Comparison of ENCODE assay signal across 10 cellular contexts in genomic region chr14:96962337-96962736, GRCh38.
A peak's percentile ranks its signal among the peaks of the same experiment; 100 is the strongest.
DNase-seq lines count a peak whose midpoint lies in the region; ATAC-seq, FAIRE-seq and TF ChIP-seq lines count a peak whose summit lies in the region.
"Had no signal": no experiment of that assay in that cellular context is flagged by ENCODE, and none has a peak within 500 bp of the region (broad histone marks: within the 10 kb centered on the region; RNA-seq: fewer than 3 reads in every experiment).

No MANE protein-coding gene starts in this region.

- intact Hi-C loops in activated CD4-positive, alpha-beta memory T cell treated with anti-CD3 and anti-CD28 coated beads for 36 hours (cut with micrococcal nuclease): no loop called here

- no peak overlapping the region for H3K4me3 ChIP-seq in BE2C (ENCODE audit: low read depth, low read length)
- H3K4me3 ChIP-seq: uterus had no signal

- no peaks in the 10 kb centered on the region; the same call in 1 of the 2 replicates for H3K4me1 ChIP-seq in BE2C
- H3K4me1 ChIP-seq: uterus had no signal

- H3K36me3 Mint-ChIP-seq in activated CD4-positive, alpha-beta memory T cell treated with anti-CD3 and anti-CD28 coated beads for 36 hours: peaks cover 15% of the 10 kb centered on the region
- peaks cover 9 to 22% of the 10 kb centered on the region in 2 donors for H3K36me3 Mint-ChIP-seq in naive B cell
- peaks cover 1% of the 10 kb centered on the region for H3K36me3 Mint-ChIP-seq in mesothelial cell of epicardium

- ATAC-seq in HG03378 (IDR thresholded peaks at IDR 0.05; ENCODE audit: unreplicated experiment) (peak; percentile 53), naive B cell (ENCODE audit: low read depth in 2 of 2) (peak; percentile 94), GM18868 (IDR thresholded peaks at IDR 0.05; ENCODE audit: unreplicated experiment) (no peak)

- H3K4me3 Mint-ChIP-seq in activated CD4-positive, alpha-beta memory T cell treated with anti-CD3 and anti-CD28 coated beads for 36 hours: no peak overlapping the region
- H3K4me3 Mint-ChIP-seq in naive B cell (peak overlapping the region; percentile 28 to 90 (median 72)), mesothelial cell of epicardium (no peak overlapping the region)

- FAIRE-seq in GM18507 (lab: Jason Lieb, UNC): peak; percentile 76

- peaks cover 47% of the 10 kb centered on the region for H3K4me1 Mint-ChIP-seq in activated CD4-positive, alpha-beta memory T cell treated with anti-CD3 and anti-CD28 coated beads for 36 hours (ENCODE audit: low read depth)
- peaks cover 40 to 66% (median 57%) of the 10 kb centered on the region in 3 donors for H3K4me1 Mint-ChIP-seq in naive B cell
- H3K4me1 Mint-ChIP-seq in mesothelial cell of epicardium: no peaks in the 10 kb centered on the region

- H3K36me3 ChIP-seq in BE2C: no peaks in the 10 kb centered on the region
- H3K36me3 ChIP-seq: uterus had no signal

- no peaks in the 10 kb centered on the region for H3K27me3 Mint-ChIP-seq in activated CD4-positive, alpha-beta memory T cell treated with anti-CD3 and anti-CD28 coated beads for 36 hours
- H3K27me3 Mint-ChIP-seq in naive B cell (no peaks in the 10 kb centered on the region), mesothelial cell of epicardium (ENCODE audit: low read depth) (no peaks in the 10 kb centered on the region)

- POLR2A ChIA-PET in activated CD4-positive, alpha-beta memory T cell treated with anti-CD3 and anti-CD28 coated beads for 36 hours (lab: Charles Lee): no interaction called here

- H3K27me3 ChIP-seq in BE2C: no peaks in the 10 kb centered on the region
- H3K27me3 ChIP-seq: uterus had no signal

- CTCF ChIA-PET in activated CD4-positive, alpha-beta memory T cell treated with anti-CD3 and anti-CD28 coated beads for 36 hours (lab: Charles Lee): no interaction called here

- H3K27ac Mint-ChIP-seq in activated CD4-positive, alpha-beta memory T cell treated with anti-CD3 and anti-CD28 coated beads for 36 hours: peak overlapping the region; percentile 83
- H3K27ac Mint-ChIP-seq in naive B cell (peak overlapping the region in 5 of 6 donors; percentile 64 to 99 (median 90)), mesothelial cell of epicardium (no peak overlapping the region)

- no peaks in the 10 kb centered on the region for H3K9me3 ChIP-seq in BE2C
- H3K9me3 ChIP-seq: uterus had no signal

- peaks cover 25% of the 10 kb centered on the region for H3K9me3 Mint-ChIP-seq in activated CD4-positive, alpha-beta memory T cell treated with anti-CD3 and anti-CD28 coated beads for 36 hours
- peaks cover 8 to 37% (median 24%) of the 10 kb centered on the region in 7 donors for H3K9me3 Mint-ChIP-seq in naive B cell
- H3K9me3 Mint-ChIP-seq in mesothelial cell of epicardium: peaks cover 6% of the 10 kb centered on the region

- TF ChIP-seq CTCF in mesothelial cell of epicardium (IDR thresholded peaks at IDR 0.05; ENCODE audit: unreplicated experiment) (no peak), BE2C (IDR thresholded peaks at IDR 0.05; ENCODE audit: low read depth, low read length) (no peak)

- DNase-seq in GM18507 (ENCODE audit: extremely low spot score, insufficient read length, low read depth) (peak; percentile 15), naive B cell (peak; percentile 50), epidermal melanocyte (ENCODE audit: insufficient read length, low spot score) (no peak), mesothelial cell of epicardium (ENCODE audit: low spot score in 2 of 2, unreplicated experiment in 2 of 2) (no peak), BE2C (no peak)
- DNase-seq in activated CD4-positive, alpha-beta memory T cell treated with anti-CD3 and anti-CD28 coated beads for 36 hours: peak; percentile 27
- DNase-seq: amniotic stem cell, uterus had no signal

Comparison
In these comparisons a context has a peak if more than half of its experiments do, and no peak if none do; other contexts are left out.
1. DNase-seq: peak in GM18507 (single experiment), activated CD4-positive, alpha-beta memory T cell treated with anti-CD3 and anti-CD28 coated beads for 36 hours (single experiment) and naive B cell (single experiment); none in epidermal melanocyte (single experiment), mesothelial cell of epicardium (0 of 2) and BE2C (single experiment).
2. H3K4me3 Mint-ChIP-seq: peak in naive B cell (8 of 8); none in activated CD4-positive, alpha-beta memory T cell treated with anti-CD3 and anti-CD28 coated beads for 36 hours (single experiment) and mesothelial cell of epicardium (single experiment).